In genomic region chr6:136627191-136627590, GRCh38 we compare ENCODE assay signal across 20 cellular contexts.
"Had no signal": no experiment of that assay in that cellular context is flagged by ENCODE, and none has a peak within 500 bp of the region (broad histone marks: within the 10 kb centered on the region; RNA-seq: fewer than 3 reads in every experiment).

No MANE protein-coding gene starts in this region.

- ATAC-seq: Panc1, SK-N-SH treated with all-trans-retinoic acid at 6 μM for 48 hours had no signal

- H3K27ac ChIP-seq: RWPE1 had no signal

- DNase-seq: IMR-90, Karpas-422, KG1, MM.1S, NCI-H1092 treated with DMSO at 0.1 percent for 48 hours, NCI-H1436, NCI-H187, NCI-H2029, NCI-H2081 treated with DMSO at 0.1 percent for 48 hours, NCI-H2171, NCI-H226, NCI-H446, NCI-H510A, NCI-H524 treated with DMSO at 0.1 percent for 48 hours, NCI-H69, NCI-H774, SHP77 had no signal
